3 cellular contexts compared by ENCODE assay signal in genomic region chr15:60356832-60357231, GRCh38.
TF ChIP-seq lines count a peak whose summit lies in the region.

No MANE protein-coding gene starts in this region.

TF ChIP-seq in SK-N-SH, 30 proteins besides CTCF, POLR2A, EP300 and RAD21:
- TF ChIP-seq POLR2AphosphoS5 (IDR thresholded peaks at IDR 0.05; ENCODE audit: low read depth, low read length) (peak; percentile 13; the same call in 1 of the 2 replicates), NFIC (IDR thresholded peaks at IDR 0.05; ENCODE audit: borderline replicate concordance) (peak; percentile 58; the same call in 1 of the 2 replicates), IRF3 (IDR thresholded peaks at IDR 0.05; ENCODE audit: low read depth, low read length) (no peak)

TF ChIP-seq in SK-N-SH treated with all-trans-retinoic acid at 6 μM for 48 hours, 23 proteins besides CTCF, POLR2A, EP300 and RAD21:
- TF ChIP-seq CREB5 (CRISPR knock-in tag; IDR thresholded peaks at IDR 0.05; ENCODE audit: low read depth) (no peak), SNAI2 (CRISPR knock-in tag; IDR thresholded peaks at IDR 0.05) (no peak), ZFP3 (CRISPR knock-in tag; IDR thresholded peaks at IDR 0.05) (no peak), BACH2 (CRISPR knock-in tag; IDR thresholded peaks at IDR 0.05; ENCODE audit: borderline replicate concordance) (no peak), TSHZ2 (CRISPR knock-in tag; IDR thresholded peaks at IDR 0.05) (no peak), POU6F1 (CRISPR knock-in tag; IDR thresholded peaks at IDR 0.05; ENCODE audit: borderline replicate concordance, low read depth) (no peak), ZNF565 (CRISPR knock-in tag; conservative IDR thresholded peaks at IDR 0.05; ENCODE audit: low read depth) (no peak), GLIS3 (CRISPR knock-in tag; IDR thresholded peaks at IDR 0.05) (no peak), ESRRG (CRISPR knock-in tag; IDR thresholded peaks at IDR 0.05) (no peak), CSDC2 (CRISPR knock-in tag; IDR thresholded peaks at IDR 0.05) (no peak), ZNF70 (CRISPR knock-in tag; IDR thresholded peaks at IDR 0.05) (no peak), PPARA (CRISPR knock-in tag; IDR thresholded peaks at IDR 0.05; ENCODE audit: borderline replicate concordance) (no peak), CSRNP3 (CRISPR knock-in tag; IDR thresholded peaks at IDR 0.05) (no peak), TCF4 (CRISPR knock-in tag; IDR thresholded peaks at IDR 0.05; ENCODE audit: borderline replicate concordance) (no peak), ARNTL (CRISPR knock-in tag; IDR thresholded peaks at IDR 0.05; ENCODE audit: borderline replicate concordance, low read depth) (no peak), ZC3H10 (CRISPR knock-in tag; IDR thresholded peaks at IDR 0.05) (no peak), ISL1 (CRISPR knock-in tag; IDR thresholded peaks at IDR 0.05) (no peak), RARB (CRISPR knock-in tag; IDR thresholded peaks at IDR 0.05) (no peak), ZNF8 (CRISPR knock-in tag; IDR thresholded peaks at IDR 0.05) (no peak), OSR1 (CRISPR knock-in tag; IDR thresholded peaks at IDR 0.05) (no peak)

TF ChIP-seq in K562, 482 proteins besides CTCF, POLR2A, EP300 and RAD21:
- peak; percentile 59 for TF ChIP-seq NFIC (IDR thresholded peaks at IDR 0.05)
- no peak for TF ChIP-seq MLX (CRISPR knock-in tag; conservative IDR thresholded peaks at IDR 0.05)
